In the genomic region with DNA sequence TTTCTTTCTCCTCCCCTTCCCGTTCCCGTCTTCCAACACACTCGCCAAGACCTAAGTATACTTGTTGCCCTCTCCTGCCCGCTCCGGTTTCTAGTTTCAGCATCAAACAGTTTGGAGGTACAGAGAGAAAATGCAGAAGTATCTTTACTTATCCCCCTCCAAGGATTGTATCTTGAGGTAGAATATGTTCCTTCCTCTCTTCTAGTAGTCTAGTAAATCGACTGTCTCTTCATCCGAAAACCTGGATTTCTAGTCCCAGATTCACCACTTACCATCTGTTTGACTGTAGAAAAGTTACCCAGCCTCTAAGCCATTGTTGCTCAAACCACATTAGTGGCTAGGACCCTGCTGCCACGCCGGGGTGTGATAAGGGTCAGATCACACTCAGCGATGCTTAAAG, we compare ENCODE assay signal across 8 cellular contexts. TPM values are rescaled to one million over a fixed set of nuclear protein-coding genes. Genes with fewer than 3 reads are reported as not detected.
DNase-seq lines count a peak whose midpoint lies in the region; ATAC-seq and TF ChIP-seq lines count a peak whose summit lies in the region.

No MANE protein-coding gene starts in this region.

- DNase-seq in AG09309 (ENCODE audit: low read depth) (no peak), naive B cell (peak; percentile 13), amniotic stem cell (lab: John Stamatoyannopoulos, UW) (no peak), GOT3 (lab: John Stamatoyannopoulos, UW) (no peak), dermis blood vessel endothelial cell (no peak)
- no peak for DNase-seq in Jurkat, Clone E6-1 (ENCODE audit: low read depth, low spot score)
- DNase-seq in central memory CD8-positive, alpha-beta T cell (ENCODE audit: low spot score in 2 of 2) = no peak

- peaks cover 26% of the 10 kb centered on the region for H3K36me3 Mint-ChIP-seq in central memory CD8-positive, alpha-beta T cell (ENCODE audit: insufficient read depth)
- H3K36me3 Mint-ChIP-seq in naive B cell = peaks cover 6 to 7% of the 10 kb centered on the region in 2 donors

- peak overlapping the region; percentile 94 for H3K4me3 ChIP-seq in AG09309 (ENCODE audit: control insufficient read depth, low read depth, low read length)
- H3K4me3 ChIP-seq in Jurkat, Clone E6-1 (ENCODE audit: low read length) = peak overlapping the region; percentile 75

- no peak for TF ChIP-seq CTCF in AG09309 (IDR thresholded peaks at IDR 0.05; ENCODE audit: control insufficient read depth, insufficient read depth, low read depth, low read length, missing control alignments)

- no peak for ATAC-seq in central memory CD8-positive, alpha-beta T cell (replicated peaks; ENCODE audit: extremely low read depth, poor library complexity, severe bottlenecking)
- ATAC-seq in naive B cell (ENCODE audit: low read depth in 2 of 2) (no peak), HG03025 (IDR thresholded peaks at IDR 0.05; ENCODE audit: low FRiP score, unreplicated experiment) (no peak)

- peak overlapping the region; percentile 98 for H3K4me3 Mint-ChIP-seq in central memory CD8-positive, alpha-beta T cell
- peak overlapping the region; percentile 91 to 100 (median 99) for H3K4me3 Mint-ChIP-seq in naive B cell

- peaks cover 80% of the 10 kb centered on the region for H3K4me1 Mint-ChIP-seq in central memory CD8-positive, alpha-beta T cell
- peaks cover 55 to 72% (median 71%) of the 10 kb centered on the region in 3 donors for H3K4me1 Mint-ChIP-seq in naive B cell

- no peaks in the 10 kb centered on the region for H3K27me3 Mint-ChIP-seq in central memory CD8-positive, alpha-beta T cell
- no peaks in the 10 kb centered on the region for H3K27me3 Mint-ChIP-seq in naive B cell

- H3K27ac Mint-ChIP-seq in central memory CD8-positive, alpha-beta T cell (ENCODE audit: low read depth) = peak overlapping the region; percentile 95
- peak overlapping the region; percentile 96 to 100 (median 99) for H3K27ac Mint-ChIP-seq in naive B cell

- no peaks in the 10 kb centered on the region for H3K9me3 Mint-ChIP-seq in central memory CD8-positive, alpha-beta T cell
- H3K9me3 Mint-ChIP-seq in naive B cell = peaks cover 0 to 4% (median 0%) of the 10 kb centered on the region in 7 donors

RNA-seq across cellular contexts. Expression of gene EIF4E2, which starts 0.8 kb away (rescaled TPM):
- 161 TPM for polyA plus RNA-seq in Jurkat, Clone E6-1 (2012; ENCODE audit: insufficient read depth, insufficient read length)
- polyA plus RNA-seq in naive B cell (ENCODE audit: low read depth in 6 of 6) = 10 to 100 TPM; 51.0 to 69.0 (median 63.1) TPM
- 102 and 112 TPM in 2 replicates for total RNA-seq in dermis blood vessel endothelial cell

RNA-seq across cellular contexts. Expression of gene TIGD1, which starts 0.9 kb away (rescaled TPM):
- 5.7 TPM for polyA plus RNA-seq in Jurkat, Clone E6-1 (2012; ENCODE audit: insufficient read depth, insufficient read length)
- 1 to 10 TPM; 2.6 to 9.2 (median 7.9) TPM for polyA plus RNA-seq in naive B cell (ENCODE audit: low read depth in 6 of 6)
- total RNA-seq in dermis blood vessel endothelial cell = 1.3 and 1.5 TPM in 2 replicates

RNA-seq across cellular contexts. Expression of gene CHRNG, which starts 11.8 kb away (rescaled TPM):
- polyA plus RNA-seq in Jurkat, Clone E6-1 (2012; ENCODE audit: insufficient read depth, insufficient read length) = not detected
- not detected for polyA plus RNA-seq in naive B cell (ENCODE audit: low read depth in 6 of 6)
- total RNA-seq in dermis blood vessel endothelial cell = not detected in 2 replicates

RNA-seq across cellular contexts. Expression of gene CHRND, which starts 25.3 kb away (rescaled TPM):
- not detected for polyA plus RNA-seq in Jurkat, Clone E6-1 (2012; ENCODE audit: insufficient read depth, insufficient read length)
- polyA plus RNA-seq in naive B cell (ENCODE audit: low read depth in 6 of 6) = not detected
- total RNA-seq in dermis blood vessel endothelial cell = not detected in 2 replicates

RNA-seq across cellular contexts. Expression of gene PRSS56, which starts 31.1 kb away (rescaled TPM):
- not detected for polyA plus RNA-seq in Jurkat, Clone E6-1 (2012; ENCODE audit: insufficient read depth, insufficient read length)
- polyA plus RNA-seq in naive B cell (ENCODE audit: low read depth in 6 of 6) = not detected
- total RNA-seq in dermis blood vessel endothelial cell = not detected in 2 replicates
